Comparison of ENCODE assay signal across 13 cellular contexts in the genomic region with DNA sequence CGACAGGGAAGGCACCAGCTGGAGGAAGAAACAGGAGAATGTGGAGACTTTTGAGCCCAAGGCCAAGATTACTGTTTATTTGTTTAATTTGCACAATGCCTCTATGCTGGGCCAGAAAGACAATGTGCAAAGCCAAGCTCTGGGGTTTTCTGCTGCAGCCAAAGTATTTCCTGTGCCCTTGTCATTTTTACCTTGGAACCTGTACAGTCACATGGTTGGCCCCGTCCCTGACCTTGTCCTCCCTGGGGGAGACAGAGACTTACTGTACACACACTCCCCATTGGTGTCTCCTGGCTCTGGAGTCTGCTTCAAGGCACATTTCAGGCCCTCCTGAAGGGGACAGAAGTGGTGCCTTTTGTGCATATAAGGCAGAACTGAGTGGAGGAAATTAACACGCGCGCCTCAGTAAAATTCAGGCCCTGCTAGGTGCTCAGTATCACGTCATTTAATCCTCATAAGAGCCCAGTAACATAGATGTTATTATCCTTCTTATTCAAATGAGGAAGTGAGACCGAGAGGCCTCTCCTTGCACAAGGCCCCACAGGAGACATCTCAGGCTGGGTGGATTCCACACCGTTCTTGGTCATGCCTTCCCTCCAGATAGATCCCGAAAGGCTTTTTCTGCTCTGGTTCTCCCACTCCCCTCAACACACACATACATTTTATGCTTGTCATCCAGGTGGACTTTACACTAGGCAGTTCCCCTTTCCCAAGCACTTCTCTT. TPM values are rescaled to one million over a fixed set of nuclear protein-coding genes. Genes with fewer than 3 reads are reported as not detected.
DNase-seq lines count a peak whose midpoint lies in the region; ATAC-seq and TF ChIP-seq lines count a peak whose summit lies in the region.
"Had no signal": no experiment of that assay in that cellular context is flagged by ENCODE, and none has a peak within 500 bp of the region (broad histone marks: within the 10 kb centered on the region; RNA-seq: fewer than 3 reads in every experiment).

No MANE protein-coding gene starts in this region.

- ATAC-seq in GM21360 (IDR thresholded peaks at IDR 0.05; ENCODE audit: unreplicated experiment): peak; percentile 90
- peak; percentile 85 for ATAC-seq in HG03103 (IDR thresholded peaks at IDR 0.05; ENCODE audit: low read depth, unreplicated experiment)
- ATAC-seq in sciatic nerve: no peak

- no peak for TF ChIP-seq CTCF in GM10266 (IDR thresholded peaks at IDR 0.05; ENCODE audit: control insufficient read depth, insufficient read depth, low read depth, missing control alignments)

- DNase-seq in GM10266 (ENCODE audit: extremely low spot score): peak; percentile 1
- DNase-seq in SKM-1 treated with dmso at 0.1 percent for 144 hours (lab: John Stamatoyannopoulos, UW; ENCODE audit: unreplicated experiment): peak; percentile 86
- no peak for DNase-seq in inferior parietal cortex (ENCODE audit: extremely low spot score)
- no peak for DNase-seq in Ammon's horn (ENCODE audit: low spot score)
- DNase-seq in activated CD4-positive, alpha-beta T cell treated with anti-CD3 and anti-CD28 coated beads, Interleukin-2, amount 50 U/mL, for 1 hour: no peak
- no peak for DNase-seq in sciatic nerve (ENCODE audit: low spot score)
- DNase-seq: activated CD8-positive, alpha-beta memory T cell treated with anti-CD3 and anti-CD28 coated beads for 24 hours; C1 segment of cervical spinal cord; stimulated activated CD4-positive, alpha-beta T cell treated with anti-CD3 and anti-CD28 coated beads, Interleukin-2, amount 100 ng/mL, for 48 hours; uterus had no signal

- intact Hi-C loops in sciatic nerve (cut with DNase I): no loop called here

RNA-seq across cellular contexts. Expression of gene C1orf115, which starts 21.1 kb away (rescaled TPM):
- total RNA-seq in sciatic nerve: 24.3 TPM
- total RNA-seq: myocyte had no signal

RNA-seq across cellular contexts. Expression of gene MTARC2, which starts 36.9 kb away (rescaled TPM):
- 35.0 TPM for total RNA-seq in sciatic nerve

Comparison
In these comparisons a context has a peak if more than half of its experiments do, and no peak if none do; other contexts are left out.
1. DNase-seq: peak in GM10266 (single experiment) and SKM-1 treated with dmso at 0.1 percent for 144 hours (single experiment); none in inferior parietal cortex (single experiment), Ammon's horn (single experiment), activated CD4-positive, alpha-beta T cell treated with anti-CD3 and anti-CD28 coated beads, Interleukin-2, amount 50 U/mL, for 1 hour (single experiment) and sciatic nerve (single experiment).